1 cellular context compared by ENCODE assay signal in the genomic region with DNA sequence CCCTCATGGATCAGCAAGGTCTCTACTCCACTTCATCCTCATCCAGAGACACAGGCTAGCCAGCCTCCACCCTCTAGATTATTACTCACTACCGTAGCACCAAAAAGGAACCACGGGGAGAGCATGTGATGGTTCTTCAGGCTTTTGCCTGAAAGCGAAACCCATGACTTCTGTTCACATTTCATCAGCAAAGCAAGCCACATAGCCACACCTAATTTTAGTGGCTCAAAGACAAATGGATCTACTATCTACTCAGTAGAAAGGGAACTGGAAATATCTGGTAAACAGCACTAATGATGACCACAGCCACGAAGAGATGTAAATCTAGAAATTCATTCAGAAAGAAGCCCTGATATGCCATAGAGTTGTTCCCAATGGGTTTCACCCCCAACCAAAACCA.
TF ChIP-seq lines count a peak whose summit lies in the region.

No MANE protein-coding gene starts in this region.

TF ChIP-seq in K562, 482 proteins besides CTCF, POLR2A, EP300 and RAD21 (continued from another document):
- TF ChIP-seq, protein P1, sequence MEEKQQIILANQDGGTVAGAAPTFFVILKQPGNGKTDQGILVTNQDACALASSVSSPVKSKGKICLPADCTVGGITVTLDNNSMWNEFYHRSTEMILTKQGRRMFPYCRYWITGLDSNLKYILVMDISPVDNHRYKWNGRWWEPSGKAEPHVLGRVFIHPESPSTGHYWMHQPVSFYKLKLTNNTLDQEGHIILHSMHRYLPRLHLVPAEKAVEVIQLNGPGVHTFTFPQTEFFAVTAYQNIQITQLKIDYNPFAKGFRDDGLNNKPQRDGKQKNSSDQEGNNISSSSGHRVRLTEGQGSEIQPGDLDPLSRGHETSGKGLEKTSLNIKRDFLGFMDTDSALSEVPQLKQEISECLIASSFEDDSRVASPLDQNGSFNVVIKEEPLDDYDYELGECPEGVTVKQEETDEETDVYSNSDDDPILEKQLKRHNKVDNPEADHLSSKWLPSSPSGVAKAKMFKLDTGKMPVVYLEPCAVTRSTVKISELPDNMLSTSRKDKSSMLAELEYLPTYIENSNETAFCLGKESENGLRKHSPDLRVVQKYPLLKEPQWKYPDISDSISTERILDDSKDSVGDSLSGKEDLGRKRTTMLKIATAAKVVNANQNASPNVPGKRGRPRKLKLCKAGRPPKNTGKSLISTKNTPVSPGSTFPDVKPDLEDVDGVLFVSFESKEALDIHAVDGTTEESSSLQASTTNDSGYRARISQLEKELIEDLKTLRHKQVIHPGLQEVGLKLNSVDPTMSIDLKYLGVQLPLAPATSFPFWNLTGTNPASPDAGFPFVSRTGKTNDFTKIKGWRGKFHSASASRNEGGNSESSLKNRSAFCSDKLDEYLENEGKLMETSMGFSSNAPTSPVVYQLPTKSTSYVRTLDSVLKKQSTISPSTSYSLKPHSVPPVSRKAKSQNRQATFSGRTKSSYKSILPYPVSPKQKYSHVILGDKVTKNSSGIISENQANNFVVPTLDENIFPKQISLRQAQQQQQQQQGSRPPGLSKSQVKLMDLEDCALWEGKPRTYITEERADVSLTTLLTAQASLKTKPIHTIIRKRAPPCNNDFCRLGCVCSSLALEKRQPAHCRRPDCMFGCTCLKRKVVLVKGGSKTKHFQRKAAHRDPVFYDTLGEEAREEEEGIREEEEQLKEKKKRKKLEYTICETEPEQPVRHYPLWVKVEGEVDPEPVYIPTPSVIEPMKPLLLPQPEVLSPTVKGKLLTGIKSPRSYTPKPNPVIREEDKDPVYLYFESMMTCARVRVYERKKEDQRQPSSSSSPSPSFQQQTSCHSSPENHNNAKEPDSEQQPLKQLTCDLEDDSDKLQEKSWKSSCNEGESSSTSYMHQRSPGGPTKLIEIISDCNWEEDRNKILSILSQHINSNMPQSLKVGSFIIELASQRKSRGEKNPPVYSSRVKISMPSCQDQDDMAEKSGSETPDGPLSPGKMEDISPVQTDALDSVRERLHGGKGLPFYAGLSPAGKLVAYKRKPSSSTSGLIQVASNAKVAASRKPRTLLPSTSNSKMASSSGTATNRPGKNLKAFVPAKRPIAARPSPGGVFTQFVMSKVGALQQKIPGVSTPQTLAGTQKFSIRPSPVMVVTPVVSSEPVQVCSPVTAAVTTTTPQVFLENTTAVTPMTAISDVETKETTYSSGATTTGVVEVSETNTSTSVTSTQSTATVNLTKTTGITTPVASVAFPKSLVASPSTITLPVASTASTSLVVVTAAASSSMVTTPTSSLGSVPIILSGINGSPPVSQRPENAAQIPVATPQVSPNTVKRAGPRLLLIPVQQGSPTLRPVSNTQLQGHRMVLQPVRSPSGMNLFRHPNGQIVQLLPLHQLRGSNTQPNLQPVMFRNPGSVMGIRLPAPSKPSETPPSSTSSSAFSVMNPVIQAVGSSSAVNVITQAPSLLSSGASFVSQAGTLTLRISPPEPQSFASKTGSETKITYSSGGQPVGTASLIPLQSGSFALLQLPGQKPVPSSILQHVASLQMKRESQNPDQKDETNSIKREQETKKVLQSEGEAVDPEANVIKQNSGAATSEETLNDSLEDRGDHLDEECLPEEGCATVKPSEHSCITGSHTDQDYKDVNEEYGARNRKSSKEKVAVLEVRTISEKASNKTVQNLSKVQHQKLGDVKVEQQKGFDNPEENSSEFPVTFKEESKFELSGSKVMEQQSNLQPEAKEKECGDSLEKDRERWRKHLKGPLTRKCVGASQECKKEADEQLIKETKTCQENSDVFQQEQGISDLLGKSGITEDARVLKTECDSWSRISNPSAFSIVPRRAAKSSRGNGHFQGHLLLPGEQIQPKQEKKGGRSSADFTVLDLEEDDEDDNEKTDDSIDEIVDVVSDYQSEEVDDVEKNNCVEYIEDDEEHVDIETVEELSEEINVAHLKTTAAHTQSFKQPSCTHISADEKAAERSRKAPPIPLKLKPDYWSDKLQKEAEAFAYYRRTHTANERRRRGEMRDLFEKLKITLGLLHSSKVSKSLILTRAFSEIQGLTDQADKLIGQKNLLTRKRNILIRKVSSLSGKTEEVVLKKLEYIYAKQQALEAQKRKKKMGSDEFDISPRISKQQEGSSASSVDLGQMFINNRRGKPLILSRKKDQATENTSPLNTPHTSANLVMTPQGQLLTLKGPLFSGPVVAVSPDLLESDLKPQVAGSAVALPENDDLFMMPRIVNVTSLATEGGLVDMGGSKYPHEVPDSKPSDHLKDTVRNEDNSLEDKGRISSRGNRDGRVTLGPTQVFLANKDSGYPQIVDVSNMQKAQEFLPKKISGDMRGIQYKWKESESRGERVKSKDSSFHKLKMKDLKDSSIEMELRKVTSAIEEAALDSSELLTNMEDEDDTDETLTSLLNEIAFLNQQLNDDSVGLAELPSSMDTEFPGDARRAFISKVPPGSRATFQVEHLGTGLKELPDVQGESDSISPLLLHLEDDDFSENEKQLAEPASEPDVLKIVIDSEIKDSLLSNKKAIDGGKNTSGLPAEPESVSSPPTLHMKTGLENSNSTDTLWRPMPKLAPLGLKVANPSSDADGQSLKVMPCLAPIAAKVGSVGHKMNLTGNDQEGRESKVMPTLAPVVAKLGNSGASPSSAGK (IDR thresholded peaks at IDR 0.05) = peak; percentile 78
- TF ChIP-seq JUND (IDR thresholded peaks at IDR 0.05; ENCODE audit: borderline replicate concordance, low read depth, low read length) = peak; percentile 17; the same call in 1 of the 2 replicates
- TF ChIP-seq JUND (tag; IDR thresholded peaks at IDR 0.05; ENCODE audit: borderline replicate concordance, low read depth, low read length) = no peak; the same call in 2 of the 3 replicates
- TF ChIP-seq TAL1 (IDR thresholded peaks at IDR 0.05) = no peak
TF ChIP-seq in K562: peak in this region for 13.
